ENCODE assay signal across 30 cellular contexts in the genomic region with DNA sequence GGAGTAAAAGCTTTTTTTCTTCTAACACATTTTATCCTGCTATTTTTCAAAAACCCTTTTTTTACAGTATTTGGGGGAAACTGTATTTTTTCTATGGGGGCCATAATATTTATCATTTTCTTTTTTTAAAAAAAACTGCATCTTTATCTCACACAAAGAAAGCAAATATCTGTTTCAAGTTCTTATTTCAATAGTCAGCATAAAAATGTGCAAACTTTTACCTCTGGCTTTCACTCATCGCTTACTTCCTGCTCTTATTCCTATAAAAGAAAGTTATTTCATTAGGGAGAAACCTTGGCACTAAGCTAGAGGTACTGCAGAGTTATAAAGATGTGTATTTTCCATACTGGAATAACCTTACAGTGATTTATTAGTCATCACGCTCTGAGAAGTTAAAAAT.
"Had no signal": no experiment of that assay in that cellular context is flagged by ENCODE, and none has a peak within 500 bp of the region (broad histone marks: within the 10 kb centered on the region; RNA-seq: fewer than 3 reads in every experiment).

No MANE protein-coding gene starts in this region.

- H3K4me1 Mint-ChIP-seq: activated CD4-positive, alpha-beta memory T cell treated with anti-CD3 and anti-CD28 coated beads, Interleukin-2, amount 10 ng/mL, durations not matched to agents 7 days and 5 days; activated CD4-positive, alpha-beta T cell treated with anti-CD3 and anti-CD28 coated beads for 36 hours; activated CD4-positive, alpha-beta T cell treated with anti-CD3 and anti-CD28 coated beads, Interleukin-2, amount 10 ng/mL, durations not matched to agents 24 days and 14 days; activated T-helper 17 cell treated with anti-CD3 and anti-CD28 coated beads, Interleukin-2, amount 50 U/mL, for 72 hours; central memory CD8-positive, alpha-beta T cell had no signal

- H3K27ac ChIP-seq: brain microvascular endothelial cell, coronary artery, esophagus muscularis mucosa, foreskin keratinocyte, gastrocnemius medialis, heart left ventricle had no signal

- H3K36me3 ChIP-seq: brain microvascular endothelial cell, esophagus muscularis mucosa, gastrocnemius medialis, heart left ventricle had no signal

- H3K4me3 Mint-ChIP-seq: activated CD4-positive, alpha-beta memory T cell treated with anti-CD3 and anti-CD28 coated beads, Interleukin-2, amount 10 ng/mL, durations not matched to agents 7 days and 5 days; activated CD4-positive, alpha-beta T cell treated with anti-CD3 and anti-CD28 coated beads for 36 hours; activated CD4-positive, alpha-beta T cell treated with anti-CD3 and anti-CD28 coated beads, Interleukin-2, amount 10 ng/mL, durations not matched to agents 24 days and 14 days; activated naive CD8-positive, alpha-beta T cell; activated T-cell treated with anti-CD3 and anti-CD28 coated beads, Interleukin-2, amount 50 U/mL, for 4 hours; activated T-helper 17 cell treated with anti-CD3 and anti-CD28 coated beads, Interleukin-2, amount 50 U/mL, for 72 hours; central memory CD8-positive, alpha-beta T cell; effector memory CD8-positive, alpha-beta T cell had no signal

- H3K36me3 Mint-ChIP-seq: activated naive CD8-positive, alpha-beta T cell had no signal

- DNase-seq: activated CD4-positive, alpha-beta memory T cell treated with anti-CD3 and anti-CD28 coated beads, Interleukin-2, amount 10 ng/mL, durations not matched to agents 7 days and 5 days; activated CD4-positive, alpha-beta T cell treated with anti-CD3 and anti-CD28 coated beads for 36 hours; activated CD4-positive, alpha-beta T cell treated with anti-CD3 and anti-CD28 coated beads, Interleukin-2, amount 10 ng/mL, durations not matched to agents 24 days and 14 days; activated CD4-positive, alpha-beta T cell treated with anti-CD3 and anti-CD28 coated beads, Interleukin-2, amount 50 U/mL, for 4 hours; activated CD4-positive, CD25-positive, alpha-beta regulatory T cell; activated CD4-positive, CD25-positive, alpha-beta regulatory T cell treated with anti-CD3 and anti-CD28 coated beads, Interleukin-2, amount 50 U/mL, for 72 hours; activated effector memory CD4-positive, alpha-beta T cell treated with Interleukin-2 at 50 U/mL for 16 hours; activated gamma-delta T cell treated with Interleukin-2 at 50 U/mL for 16 hours; activated naive CD4-positive, alpha-beta T cell treated with anti-CD3 and anti-CD28 coated beads, Interleukin-2, amount 50 U/mL, for 16 hours; activated naive CD4-positive, alpha-beta T cell treated with Interleukin-2 at 50 U/mL for 16 hours; activated T-cell treated with anti-CD3 and anti-CD28 coated beads, Interleukin-2, amount 50 U/mL, for 4 hours; amniotic stem cell; anterior cingulate cortex; brain microvascular endothelial cell; dermis blood vessel endothelial cell; effector CD4-positive, alpha-beta T cell; effector memory CD8-positive, alpha-beta T cell; erythroblast; gastrocnemius medialis; glutamatergic neuron; heart left ventricle; T-helper 2 cell had no signal

- ATAC-seq: activated CD4-positive, alpha-beta T cell treated with anti-CD3 and anti-CD28 coated beads for 36 hours; activated T-cell treated with anti-CD3 and anti-CD28 coated beads, Interleukin-2, amount 50 U/mL, for 4 hours; activated T-helper 17 cell treated with anti-CD3 and anti-CD28 coated beads, Interleukin-2, amount 50 U/mL, for 72 hours; effector memory CD8-positive, alpha-beta T cell; gastrocnemius medialis; heart left ventricle had no signal

- H3K27ac Mint-ChIP-seq: activated CD4-positive, alpha-beta memory T cell treated with anti-CD3 and anti-CD28 coated beads, Interleukin-2, amount 10 ng/mL, durations not matched to agents 7 days and 5 days; activated CD4-positive, alpha-beta T cell treated with anti-CD3 and anti-CD28 coated beads for 36 hours; activated CD4-positive, alpha-beta T cell treated with anti-CD3 and anti-CD28 coated beads, Interleukin-2, amount 10 ng/mL, durations not matched to agents 24 days and 14 days; activated naive CD8-positive, alpha-beta T cell; activated T-helper 17 cell treated with anti-CD3 and anti-CD28 coated beads, Interleukin-2, amount 50 U/mL, for 72 hours; effector memory CD8-positive, alpha-beta T cell had no signal

- FAIRE-seq: astrocyte, bronchial epithelial cell had no signal

- H3K4me3 ChIP-seq: coronary artery, esophagus muscularis mucosa, gastrocnemius medialis, heart left ventricle had no signal

- H3K27me3 Mint-ChIP-seq: activated CD4-positive, alpha-beta memory T cell treated with anti-CD3 and anti-CD28 coated beads, Interleukin-2, amount 10 ng/mL, durations not matched to agents 7 days and 5 days; activated CD4-positive, alpha-beta T cell treated with anti-CD3 and anti-CD28 coated beads for 36 hours; activated CD4-positive, alpha-beta T cell treated with anti-CD3 and anti-CD28 coated beads, Interleukin-2, amount 10 ng/mL, durations not matched to agents 24 days and 14 days; activated naive CD8-positive, alpha-beta T cell; activated T-helper 17 cell treated with anti-CD3 and anti-CD28 coated beads, Interleukin-2, amount 50 U/mL, for 72 hours; central memory CD8-positive, alpha-beta T cell; effector memory CD8-positive, alpha-beta T cell had no signal

- H3K9me3 Mint-ChIP-seq: activated CD4-positive, alpha-beta T cell treated with anti-CD3 and anti-CD28 coated beads, Interleukin-2, amount 10 ng/mL, durations not matched to agents 24 days and 14 days; central memory CD8-positive, alpha-beta T cell had no signal

- H3K9me3 ChIP-seq: esophagus muscularis mucosa, gastrocnemius medialis, heart left ventricle had no signal

- H3K27me3 ChIP-seq: brain microvascular endothelial cell, esophagus muscularis mucosa, foreskin keratinocyte, gastrocnemius medialis, heart left ventricle had no signal

- H3K4me1 ChIP-seq: esophagus muscularis mucosa, foreskin keratinocyte, gastrocnemius medialis, heart left ventricle had no signal
